Comparison of ENCODE assay signal across 21 cellular contexts in genomic region chr1:212379366-212379765, GRCh38. TPM values are rescaled to one million over a fixed set of nuclear protein-coding genes. Genes with fewer than 3 reads are reported as not detected.
A peak's percentile ranks its signal among the peaks of the same experiment; 100 is the strongest.
DNase-seq lines count a peak whose midpoint lies in the region; ATAC-seq, FAIRE-seq and TF ChIP-seq lines count a peak whose summit lies in the region.
"Had no signal": no experiment of that assay in that cellular context is flagged by ENCODE, and none has a peak within 500 bp of the region (broad histone marks: within the 10 kb centered on the region; RNA-seq: fewer than 3 reads in every experiment).

No MANE protein-coding gene starts in this region.

- no peaks in the 10 kb centered on the region for H3K27me3 Mint-ChIP-seq in activated CD8-positive, alpha-beta T cell treated with anti-CD3 and anti-CD28 coated beads, Interleukin-2, amount 10 ng/mL, durations not matched to agents 7 days and 5 days (ENCODE audit: low read depth)
- no peaks in the 10 kb centered on the region for H3K27me3 Mint-ChIP-seq in activated CD8-positive, alpha-beta T cell treated with anti-CD3 and anti-CD28 coated beads for 36 hours
- H3K27me3 Mint-ChIP-seq in activated naive CD8-positive, alpha-beta T cell treated with anti-CD3 and anti-CD28 coated beads, Interleukin-2, amount 10 ng/mL, durations not matched to agents 7 days and 5 days: no peaks in the 10 kb centered on the region
- no peaks in the 10 kb centered on the region for H3K27me3 Mint-ChIP-seq in activated naive CD8-positive, alpha-beta T cell treated with anti-CD3 and anti-CD28 coated beads for 36 hours
- H3K27me3 Mint-ChIP-seq in glutamatergic neuron (ENCODE audit: unreplicated experiment): no peaks in the 10 kb centered on the region
- H3K27me3 Mint-ChIP-seq: B cell; CD4-positive, alpha-beta T cell had no signal

- H3K36me3 ChIP-seq in bronchial epithelial cell (ENCODE audit: control insufficient read depth, insufficient read depth, low read length): peaks cover 9% of the 10 kb centered on the region

- POLR2A ChIA-PET in activated CD8-positive, alpha-beta T cell treated with anti-CD3 and anti-CD28 coated beads, Interleukin-2, amount 10 ng/mL, durations not matched to agents 7 days and 5 days (lab: Charles Lee): no interaction called here
- POLR2A ChIA-PET in activated CD8-positive, alpha-beta T cell treated with anti-CD3 and anti-CD28 coated beads for 36 hours (lab: Charles Lee): no interaction called here
- POLR2A ChIA-PET in activated naive CD8-positive, alpha-beta T cell treated with anti-CD3 and anti-CD28 coated beads, Interleukin-2, amount 10 ng/mL, durations not matched to agents 7 days and 5 days (lab: Charles Lee): no interaction called here

- peak; percentile 49 for ATAC-seq in activated CD8-positive, alpha-beta T cell treated with anti-CD3 and anti-CD28 coated beads, Interleukin-2, amount 10 ng/mL, durations not matched to agents 7 days and 5 days
- no peak for ATAC-seq in activated CD8-positive, alpha-beta T cell treated with anti-CD3 and anti-CD28 coated beads for 36 hours
- ATAC-seq in activated naive CD8-positive, alpha-beta T cell treated with anti-CD3 and anti-CD28 coated beads, Interleukin-2, amount 10 ng/mL, durations not matched to agents 7 days and 5 days (ENCODE audit: low read depth): peak; percentile 78
- ATAC-seq: A549; CD8-positive, alpha-beta T cell had no signal

- H3K36me3 Mint-ChIP-seq in activated CD8-positive, alpha-beta T cell treated with anti-CD3 and anti-CD28 coated beads, Interleukin-2, amount 10 ng/mL, durations not matched to agents 7 days and 5 days (ENCODE audit: low read depth): peaks cover 44% of the 10 kb centered on the region
- peaks cover 30% of the 10 kb centered on the region for H3K36me3 Mint-ChIP-seq in activated CD8-positive, alpha-beta T cell treated with anti-CD3 and anti-CD28 coated beads for 36 hours (ENCODE audit: low read depth)
- peaks cover 49% of the 10 kb centered on the region for H3K36me3 Mint-ChIP-seq in activated naive CD8-positive, alpha-beta T cell treated with anti-CD3 and anti-CD28 coated beads, Interleukin-2, amount 10 ng/mL, durations not matched to agents 7 days and 5 days
- H3K36me3 Mint-ChIP-seq in activated naive CD8-positive, alpha-beta T cell treated with anti-CD3 and anti-CD28 coated beads for 36 hours: peaks cover 20% of the 10 kb centered on the region
- H3K36me3 Mint-ChIP-seq in glutamatergic neuron (ENCODE audit: unreplicated experiment): peaks cover 11% of the 10 kb centered on the region

- intact Hi-C loops in activated CD8-positive, alpha-beta T cell treated with anti-CD3 and anti-CD28 coated beads for 36 hours (cut with micrococcal nuclease): no loop called here

- no peak overlapping the region for H3K4me3 Mint-ChIP-seq in activated CD8-positive, alpha-beta T cell treated with anti-CD3 and anti-CD28 coated beads, Interleukin-2, amount 10 ng/mL, durations not matched to agents 7 days and 5 days
- no peak overlapping the region for H3K4me3 Mint-ChIP-seq in activated CD8-positive, alpha-beta T cell treated with anti-CD3 and anti-CD28 coated beads for 36 hours
- no peak overlapping the region for H3K4me3 Mint-ChIP-seq in activated naive CD8-positive, alpha-beta T cell treated with anti-CD3 and anti-CD28 coated beads, Interleukin-2, amount 10 ng/mL, durations not matched to agents 7 days and 5 days
- no peak overlapping the region for H3K4me3 Mint-ChIP-seq in activated naive CD8-positive, alpha-beta T cell treated with anti-CD3 and anti-CD28 coated beads for 36 hours
- H3K4me3 Mint-ChIP-seq in glutamatergic neuron (ENCODE audit: unreplicated experiment): no peak overlapping the region
- H3K4me3 Mint-ChIP-seq: B cell; CD4-positive, alpha-beta T cell; CD8-positive, alpha-beta T cell had no signal

- no peak overlapping the region for H3K27ac Mint-ChIP-seq in activated CD8-positive, alpha-beta T cell treated with anti-CD3 and anti-CD28 coated beads, Interleukin-2, amount 10 ng/mL, durations not matched to agents 7 days and 5 days
- H3K27ac Mint-ChIP-seq in activated CD8-positive, alpha-beta T cell treated with anti-CD3 and anti-CD28 coated beads for 36 hours: no peak overlapping the region
- no peak overlapping the region for H3K27ac Mint-ChIP-seq in activated naive CD8-positive, alpha-beta T cell treated with anti-CD3 and anti-CD28 coated beads, Interleukin-2, amount 10 ng/mL, durations not matched to agents 7 days and 5 days
- H3K27ac Mint-ChIP-seq in activated naive CD8-positive, alpha-beta T cell treated with anti-CD3 and anti-CD28 coated beads for 36 hours: no peak overlapping the region
- H3K27ac Mint-ChIP-seq in glutamatergic neuron (ENCODE audit: unreplicated experiment): no peak overlapping the region
- H3K27ac Mint-ChIP-seq: B cell; CD4-positive, alpha-beta T cell; CD8-positive, alpha-beta T cell had no signal

- CTCF ChIA-PET in activated CD8-positive, alpha-beta T cell treated with anti-CD3 and anti-CD28 coated beads, Interleukin-2, amount 10 ng/mL, durations not matched to agents 7 days and 5 days (lab: Charles Lee): interaction anchor here (0.9 to 1.3 kb wide), 2 partner anchors 11 to 76 kb away, joined by 5 read pairs; no protein-coding TSS in a partner anchor
- CTCF ChIA-PET in activated CD8-positive, alpha-beta T cell treated with anti-CD3 and anti-CD28 coated beads for 36 hours (lab: Charles Lee): interaction anchor here (0.7 to 1.3 kb wide), 3 partner anchors 11 to 316 kb away, joined by 3 to 5 read pairs (median 4); no protein-coding TSS in a partner anchor

- H3K9me3 Mint-ChIP-seq in activated CD8-positive, alpha-beta T cell treated with anti-CD3 and anti-CD28 coated beads, Interleukin-2, amount 10 ng/mL, durations not matched to agents 7 days and 5 days (ENCODE audit: insufficient read depth): no peaks in the 10 kb centered on the region
- H3K9me3 Mint-ChIP-seq in activated CD8-positive, alpha-beta T cell treated with anti-CD3 and anti-CD28 coated beads for 36 hours: no peaks in the 10 kb centered on the region
- H3K9me3 Mint-ChIP-seq in activated naive CD8-positive, alpha-beta T cell treated with anti-CD3 and anti-CD28 coated beads, Interleukin-2, amount 10 ng/mL, durations not matched to agents 7 days and 5 days: no peaks in the 10 kb centered on the region
- H3K9me3 Mint-ChIP-seq in activated naive CD8-positive, alpha-beta T cell treated with anti-CD3 and anti-CD28 coated beads for 36 hours: no peaks in the 10 kb centered on the region
- peaks cover 1% of the 10 kb centered on the region for H3K9me3 Mint-ChIP-seq in glutamatergic neuron (ENCODE audit: unreplicated experiment)
- H3K9me3 Mint-ChIP-seq: CD4-positive, alpha-beta T cell; CD8-positive, alpha-beta T cell had no signal

- no peak for TF ChIP-seq CTCF in activated CD8-positive, alpha-beta T cell treated with anti-CD3 and anti-CD28 coated beads for 36 hours (IDR thresholded peaks at IDR 0.05)
- TF ChIP-seq CTCF in bronchial epithelial cell (IDR thresholded peaks at IDR 0.05; ENCODE audit: insufficient read depth, low read length, severe bottlenecking): no peak
- TF ChIP-seq CTCF in glutamatergic neuron (IDR thresholded peaks at IDR 0.05; ENCODE audit: partially characterized antibody, unreplicated experiment): no peak

- no peaks in the 10 kb centered on the region for H3K27me3 ChIP-seq in bronchial epithelial cell (ENCODE audit: control insufficient read depth, insufficient read depth, low read length)
- H3K27me3 ChIP-seq: BLaER1 treated with 17β-estradiol and CSF1 and Interleukin-3, amounts not matched to agents 10 nM and 100 nM had no signal

- peaks cover 9% of the 10 kb centered on the region for H3K4me1 Mint-ChIP-seq in activated CD8-positive, alpha-beta T cell treated with anti-CD3 and anti-CD28 coated beads, Interleukin-2, amount 10 ng/mL, durations not matched to agents 7 days and 5 days (ENCODE audit: low read depth)
- H3K4me1 Mint-ChIP-seq in activated CD8-positive, alpha-beta T cell treated with anti-CD3 and anti-CD28 coated beads for 36 hours (ENCODE audit: low read depth): no peaks in the 10 kb centered on the region
- peaks cover 6% of the 10 kb centered on the region for H3K4me1 Mint-ChIP-seq in activated naive CD8-positive, alpha-beta T cell treated with anti-CD3 and anti-CD28 coated beads, Interleukin-2, amount 10 ng/mL, durations not matched to agents 7 days and 5 days
- H3K4me1 Mint-ChIP-seq in activated naive CD8-positive, alpha-beta T cell treated with anti-CD3 and anti-CD28 coated beads for 36 hours: peaks cover 2% of the 10 kb centered on the region
- peaks cover 3% of the 10 kb centered on the region for H3K4me1 Mint-ChIP-seq in glutamatergic neuron (ENCODE audit: low read depth, unreplicated experiment)
- H3K4me1 Mint-ChIP-seq: B cell had no signal

- peak; percentile 76 for FAIRE-seq in bronchial epithelial cell (lab: Jason Lieb, UNC)
- FAIRE-seq: A549, D721Med, G401.6, GM12891, GM19239 had no signal

- H3K4me3 ChIP-seq in bronchial epithelial cell (ENCODE audit: low read depth, low read length): no peak overlapping the region
- H3K4me3 ChIP-seq: A549; BLaER1 treated with 17β-estradiol and CSF1 and Interleukin-3, amounts not matched to agents 10 nM and 100 nM had no signal

- peak; percentile 37 for DNase-seq in activated CD8-positive, alpha-beta T cell treated with anti-CD3 and anti-CD28 coated beads, Interleukin-2, amount 10 ng/mL, durations not matched to agents 7 days and 5 days
- DNase-seq in activated CD8-positive, alpha-beta T cell treated with anti-CD3 and anti-CD28 coated beads for 36 hours: no peak
- DNase-seq in activated naive CD8-positive, alpha-beta T cell treated with anti-CD3 and anti-CD28 coated beads, Interleukin-2, amount 10 ng/mL, durations not matched to agents 7 days and 5 days: no peak
- no peak for DNase-seq in activated naive CD8-positive, alpha-beta T cell treated with anti-CD3 and anti-CD28 coated beads for 36 hours
- DNase-seq in bronchial epithelial cell (ENCODE audit: low read depth) (no peak), NOMO-1 treated with DMSO at 0.1 percent for 48 hours (lab: John Stamatoyannopoulos, UW; ENCODE audit: unreplicated experiment) (no peak), glutamatergic neuron (no peak)
- DNase-seq: AML-193; Caco-2; Calu3; CD4-positive, alpha-beta T cell; CD8-positive, alpha-beta T cell; DMS79 treated with DMSO at 0.1 percent for 48 hours; GF-D8 had no signal

RNA-seq across cellular contexts. Expression of gene PACC1, which starts 35.3 kb away (rescaled TPM):
- total RNA-seq in activated CD8-positive, alpha-beta T cell treated with anti-CD3 and anti-CD28 coated beads, Interleukin-2, amount 10 ng/mL, durations not matched to agents 7 days and 5 days: 10 to 100 TPM in 1 of 2 experiments, 1 to 10 TPM in 1; 10.0 to 13.2 TPM
- total RNA-seq in activated CD8-positive, alpha-beta T cell treated with anti-CD3 and anti-CD28 coated beads for 36 hours: 10 to 100 TPM; 11.1 to 11.7 TPM
- total RNA-seq in activated naive CD8-positive, alpha-beta T cell treated with anti-CD3 and anti-CD28 coated beads, Interleukin-2, amount 10 ng/mL, durations not matched to agents 7 days and 5 days: 10 to 100 TPM; 10.1 to 14.3 TPM
- 10 to 100 TPM; 12.7 to 13.9 TPM for total RNA-seq in activated naive CD8-positive, alpha-beta T cell treated with anti-CD3 and anti-CD28 coated beads for 36 hours
- total RNA-seq in bronchial epithelial cell: 15.0 and 16.0 TPM in 2 replicates
- total RNA-seq in glutamatergic neuron (ENCODE audit: unreplicated experiment): 25.8 TPM

RNA-seq across cellular contexts. Expression of gene NENF, which starts 53.4 kb away (rescaled TPM):
- total RNA-seq in activated CD8-positive, alpha-beta T cell treated with anti-CD3 and anti-CD28 coated beads, Interleukin-2, amount 10 ng/mL, durations not matched to agents 7 days and 5 days: 10 to 100 TPM; 29.2 to 29.3 TPM
- total RNA-seq in activated CD8-positive, alpha-beta T cell treated with anti-CD3 and anti-CD28 coated beads for 36 hours: 10 to 100 TPM; 27.7 to 35.4 TPM
- 10 to 100 TPM; 30.0 to 31.1 TPM for total RNA-seq in activated naive CD8-positive, alpha-beta T cell treated with anti-CD3 and anti-CD28 coated beads, Interleukin-2, amount 10 ng/mL, durations not matched to agents 7 days and 5 days
- total RNA-seq in activated naive CD8-positive, alpha-beta T cell treated with anti-CD3 and anti-CD28 coated beads for 36 hours: 10 to 100 TPM; 36.4 to 38.7 TPM
- 50.5 and 58.9 TPM in 2 replicates for total RNA-seq in bronchial epithelial cell
- 5.2 TPM for total RNA-seq in glutamatergic neuron (ENCODE audit: unreplicated experiment)
